In genomic region chr12:6444031-6444430, GRCh38 we compare ENCODE assay signal across 13 cellular contexts.
A peak's percentile ranks its signal among the peaks of the same experiment; 100 is the strongest.
DNase-seq lines count a peak whose midpoint lies in the region; ATAC-seq and TF ChIP-seq lines count a peak whose summit lies in the region.
"Had no signal": no experiment of that assay in that cellular context is flagged by ENCODE, and none has a peak within 500 bp of the region (broad histone marks: within the 10 kb centered on the region; RNA-seq: fewer than 3 reads in every experiment).

No MANE protein-coding gene starts in this region.

- H3K4me1 Mint-ChIP-seq in activated naive CD8-positive, alpha-beta T cell treated with anti-CD3 and anti-CD28 coated beads, Interleukin-2, amount 50 U/mL, for 24 hours = peaks cover 79% of the 10 kb centered on the region
- peaks cover 88% of the 10 kb centered on the region for H3K4me1 Mint-ChIP-seq in stimulated activated naive CD8-positive, alpha-beta T cell treated with anti-CD3 and anti-CD28 coated beads, Interleukin-15, Interleukin-2, amounts not matched to agents 100 ng/mL and 50 ng/mL, for 24 hours (ENCODE audit: low read depth)
- H3K4me1 Mint-ChIP-seq: mesothelial cell of epicardium had no signal

- peak overlapping the region; percentile 40 for H3K4me2 ChIP-seq in Loucy (ENCODE audit: low read depth, low read length, poor library complexity, severe bottlenecking)

- ATAC-seq in activated naive CD8-positive, alpha-beta T cell treated with anti-CD3 and anti-CD28 coated beads, Interleukin-2, amount 50 U/mL, for 24 hours = peak; percentile 37
- ATAC-seq in HG03095 (IDR thresholded peaks at IDR 0.05; ENCODE audit: unreplicated experiment) (no peak), GM18511 (IDR thresholded peaks at IDR 0.05; ENCODE audit: unreplicated experiment) (no peak)

- H3K27ac Mint-ChIP-seq in activated naive CD8-positive, alpha-beta T cell treated with anti-CD3 and anti-CD28 coated beads, Interleukin-2, amount 50 U/mL, for 24 hours = peak overlapping the region; percentile 97
- peak overlapping the region; percentile 100 for H3K27ac Mint-ChIP-seq in stimulated activated naive CD8-positive, alpha-beta T cell treated with anti-CD3 and anti-CD28 coated beads, Interleukin-15, Interleukin-2, amounts not matched to agents 100 ng/mL and 50 ng/mL, for 24 hours
- H3K27ac Mint-ChIP-seq: brain, mesothelial cell of epicardium had no signal

- H3K4me3 Mint-ChIP-seq in activated naive CD8-positive, alpha-beta T cell treated with anti-CD3 and anti-CD28 coated beads, Interleukin-2, amount 50 U/mL, for 24 hours = peak overlapping the region; percentile 98
- H3K4me3 Mint-ChIP-seq in stimulated activated naive CD8-positive, alpha-beta T cell treated with anti-CD3 and anti-CD28 coated beads, Interleukin-15, Interleukin-2, amounts not matched to agents 100 ng/mL and 50 ng/mL, for 24 hours = peak overlapping the region; percentile 100
- H3K4me3 Mint-ChIP-seq: brain, mesothelial cell of epicardium had no signal

- no peak overlapping the region for H3K4me3 ChIP-seq in Loucy (ENCODE audit: low read length, poor library complexity, severe bottlenecking)

- H3K36me3 Mint-ChIP-seq in activated naive CD8-positive, alpha-beta T cell treated with anti-CD3 and anti-CD28 coated beads, Interleukin-2, amount 50 U/mL, for 24 hours (ENCODE audit: low read depth) = peaks cover 59% of the 10 kb centered on the region
- peaks cover 68% of the 10 kb centered on the region for H3K36me3 Mint-ChIP-seq in stimulated activated naive CD8-positive, alpha-beta T cell treated with anti-CD3 and anti-CD28 coated beads, Interleukin-15, Interleukin-2, amounts not matched to agents 100 ng/mL and 50 ng/mL, for 24 hours (ENCODE audit: low read depth)

- no peak for TF ChIP-seq CTCF in Loucy (conservative IDR thresholded peaks at IDR 0.05; ENCODE audit: low read length)

- no peaks in the 10 kb centered on the region for H4K20me1 ChIP-seq in Loucy (ENCODE audit: insufficient read depth, low read length, poor library complexity, severe bottlenecking)

- no peaks in the 10 kb centered on the region for H3K27me3 ChIP-seq in Loucy (ENCODE audit: insufficient read depth, low read length, poor library complexity, severe bottlenecking)

- H3K9me3 Mint-ChIP-seq in activated naive CD8-positive, alpha-beta T cell treated with anti-CD3 and anti-CD28 coated beads, Interleukin-2, amount 50 U/mL, for 24 hours = no peaks in the 10 kb centered on the region
- no peaks in the 10 kb centered on the region for H3K9me3 Mint-ChIP-seq in stimulated activated naive CD8-positive, alpha-beta T cell treated with anti-CD3 and anti-CD28 coated beads, Interleukin-15, Interleukin-2, amounts not matched to agents 100 ng/mL and 50 ng/mL, for 24 hours
- H3K9me3 Mint-ChIP-seq: brain, mesothelial cell of epicardium had no signal

- H3K27me3 Mint-ChIP-seq in activated naive CD8-positive, alpha-beta T cell treated with anti-CD3 and anti-CD28 coated beads, Interleukin-2, amount 50 U/mL, for 24 hours = no peaks in the 10 kb centered on the region
- H3K27me3 Mint-ChIP-seq in stimulated activated naive CD8-positive, alpha-beta T cell treated with anti-CD3 and anti-CD28 coated beads, Interleukin-15, Interleukin-2, amounts not matched to agents 100 ng/mL and 50 ng/mL, for 24 hours = no peaks in the 10 kb centered on the region

- H3K9me3 ChIP-seq in Loucy (ENCODE audit: insufficient read depth, low read depth, low read length) = no peaks in the 10 kb centered on the region

- peak; percentile 57 for DNase-seq in activated effector memory CD4-positive, alpha-beta T cell treated with anti-CD3 and anti-CD28 coated beads, Interleukin-2, amount 50 U/mL, for 16 hours
- no peak for DNase-seq in activated effector memory CD4-positive, alpha-beta T cell treated with Interleukin-2 at 50 U/mL for 16 hours
- DNase-seq in activated naive CD8-positive, alpha-beta T cell treated with anti-CD3 and anti-CD28 coated beads, Interleukin-2, amount 50 U/mL, for 24 hours = no peak
- DNase-seq in MV-4-11 (lab: John Stamatoyannopoulos, UW) = no peak
- DNase-seq: foreskin fibroblast, NCI-H1417, NCI-H524 had no signal

- no peaks in the 10 kb centered on the region for H3F3A ChIP-seq in Loucy (ENCODE audit: low read depth)

- no peaks in the 10 kb centered on the region for H3K36me3 ChIP-seq in Loucy (ENCODE audit: insufficient read depth, low read length)

- H3K9me2 ChIP-seq in Loucy (replicated peaks; ENCODE audit: low read depth, low read length) = no peaks in the 10 kb centered on the region

- H3K79me2 ChIP-seq in Loucy (ENCODE audit: insufficient read depth, low read length) = no peaks in the 10 kb centered on the region

- H3K4me1 ChIP-seq in Loucy (ENCODE audit: insufficient read depth, low read length, poor library complexity, severe bottlenecking) = peaks cover 20% of the 10 kb centered on the region

- peak overlapping the region; percentile 32 for H3K9ac ChIP-seq in Loucy (ENCODE audit: low read depth, low read length, poor library complexity, severe bottlenecking)

- no peak overlapping the region for H2AFZ ChIP-seq in Loucy (ENCODE audit: low read length)
